Comparison of ENCODE assay signal across 15 cellular contexts in the genomic region with DNA sequence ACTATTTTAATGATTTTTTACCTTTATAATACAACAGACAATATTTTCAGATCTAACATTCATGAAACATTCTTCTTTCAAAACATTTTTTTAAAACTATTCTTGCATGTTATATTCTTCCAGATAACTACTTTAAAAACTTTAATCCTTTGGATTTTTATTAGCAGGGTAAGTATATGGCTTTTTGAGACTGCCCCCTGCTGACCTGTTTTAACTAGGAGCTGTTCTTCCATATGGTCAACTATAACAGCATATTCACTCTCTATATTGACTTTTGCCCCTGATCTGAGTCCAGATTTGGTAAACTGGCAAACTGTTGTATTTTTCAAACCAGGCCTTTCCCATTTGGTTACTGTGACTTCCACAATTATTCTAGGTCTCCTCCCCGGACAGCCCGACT. TPM values are rescaled to one million over a fixed set of nuclear protein-coding genes. Genes with fewer than 3 reads are reported as not detected.
A peak's percentile ranks its signal among the peaks of the same experiment; 100 is the strongest.
DNase-seq lines count a peak whose midpoint lies in the region; ATAC-seq and TF ChIP-seq lines count a peak whose summit lies in the region.
"Had no signal": no experiment of that assay in that cellular context is flagged by ENCODE, and none has a peak within 500 bp of the region (broad histone marks: within the 10 kb centered on the region; RNA-seq: fewer than 3 reads in every experiment).

No MANE protein-coding gene starts in this region.

- no peak overlapping the region for H3K4me3 ChIP-seq in CD4-positive, CD25-positive, alpha-beta regulatory T cell (ENCODE audit: low read depth, low read length)
- H3K4me3 ChIP-seq in brain microvascular endothelial cell (ENCODE audit: low read depth, low read length): no peak overlapping the region
- H3K4me3 ChIP-seq: GM12878, skin epidermis had no signal

- peaks cover 0 to 16% (median 8%) of the 10 kb centered on the region in 4 donors for H3K4me1 Mint-ChIP-seq in CD4-positive, CD25-positive, alpha-beta regulatory T cell
- H3K4me1 Mint-ChIP-seq in HFFc6 (ENCODE audit: low read depth): no peaks in the 10 kb centered on the region

- no peak overlapping the region for H3K27ac ChIP-seq in CD4-positive, CD25-positive, alpha-beta regulatory T cell (ENCODE audit: insufficient read depth, low read length, poor library complexity, severe bottlenecking)
- no peak overlapping the region for H3K27ac ChIP-seq in brain microvascular endothelial cell
- H3K27ac ChIP-seq: skin epidermis had no signal

- TF ChIP-seq CTCF in HFFc6 (IDR thresholded peaks at IDR 0.05) (peak; percentile 73), brain microvascular endothelial cell (IDR thresholded peaks at IDR 0.05; ENCODE audit: low read depth, low read length, missing control alignments) (peak; percentile 42)

- no peaks in the 10 kb centered on the region for H3K27me3 Mint-ChIP-seq in CD4-positive, CD25-positive, alpha-beta regulatory T cell
- H3K27me3 Mint-ChIP-seq in HFFc6 (ENCODE audit: insufficient read depth): no peaks in the 10 kb centered on the region

- H3K4me1 ChIP-seq in CD4-positive, CD25-positive, alpha-beta regulatory T cell (ENCODE audit: control insufficient read depth, insufficient read depth, low read length, poor library complexity, severe bottlenecking): no peaks in the 10 kb centered on the region

- H3K36me3 ChIP-seq in CD4-positive, CD25-positive, alpha-beta regulatory T cell (ENCODE audit: control insufficient read depth, insufficient read depth, low read length): peaks cover 59% of the 10 kb centered on the region
- peaks cover 21% of the 10 kb centered on the region for H3K36me3 ChIP-seq in brain microvascular endothelial cell (replicated peaks)

- peaks cover 72% of the 10 kb centered on the region for H3K36me3 Mint-ChIP-seq in CD4-positive, CD25-positive, alpha-beta regulatory T cell
- H3K36me3 Mint-ChIP-seq in HFFc6 (ENCODE audit: low read depth): peaks cover 13% of the 10 kb centered on the region

- H3K4me3 Mint-ChIP-seq in CD4-positive, CD25-positive, alpha-beta regulatory T cell: no peak overlapping the region
- H3K4me3 Mint-ChIP-seq in HFFc6: no peak overlapping the region
- H3K4me3 Mint-ChIP-seq: natural killer cell had no signal

- no peak for ATAC-seq in CD4-positive, CD25-positive, alpha-beta regulatory T cell (ENCODE audit: low read depth in 2 of 2)
- ATAC-seq in left lobe of liver: no peak
- ATAC-seq: GM12878, natural killer cell had no signal

- no peak for DNase-seq in CD4-positive, CD25-positive, alpha-beta regulatory T cell
- DNase-seq in HFFc6 (no peak), brain microvascular endothelial cell (peak; percentile 8), lung microvascular endothelial cell (ENCODE audit: low read depth in 2 of 2) (peak; percentile 8 to 16), hepatic stellate cell (ENCODE audit: low spot score) (no peak), NCI-H146 (lab: John Stamatoyannopoulos, UW) (no peak), left lobe of liver (ENCODE audit: low spot score) (no peak), MV-4-11 (lab: John Stamatoyannopoulos, UW) (no peak)
- DNase-seq: activated naive CD4-positive, alpha-beta T cell; kidney; natural killer cell; NCI-H1417 treated with DMSO at 0.1 percent for 48 hours; NCI-H510A treated with DMSO at 0.1 percent for 48 hours had no signal

- H3K9me3 Mint-ChIP-seq in CD4-positive, CD25-positive, alpha-beta regulatory T cell: peaks cover 0 to 2% (median 0%) of the 10 kb centered on the region in 7 donors
- no peaks in the 10 kb centered on the region for H3K9me3 Mint-ChIP-seq in HFFc6
- H3K9me3 Mint-ChIP-seq: natural killer cell had no signal

- no peaks in the 10 kb centered on the region for H3K27me3 ChIP-seq in CD4-positive, CD25-positive, alpha-beta regulatory T cell (ENCODE audit: control insufficient read depth, insufficient read depth, low read length)
- H3K27me3 ChIP-seq in brain microvascular endothelial cell (replicated peaks): no peaks in the 10 kb centered on the region

- H3K9me3 ChIP-seq in CD4-positive, CD25-positive, alpha-beta regulatory T cell (ENCODE audit: control insufficient read depth in 2 of 2, low read length in 2 of 2): no peaks in the 10 kb centered on the region

- in situ Hi-C loops in brain microvascular endothelial cell (cut with HindIII; ENCODE audit: low pct_ligation_motif_present, low sequenced_read_pairs): loop anchor here (25.0 kb wide), 1 partner anchor 1244 kb away; a partner anchor contains a TSS

- peak overlapping the region in 2 of 3 donors; percentile 26 to 33 for H3K27ac Mint-ChIP-seq in CD4-positive, CD25-positive, alpha-beta regulatory T cell
- H3K27ac Mint-ChIP-seq in HFFc6: no peak overlapping the region
- H3K27ac Mint-ChIP-seq: natural killer cell had no signal

RNA-seq across cellular contexts. Expression of a gene that starts 16.5 kb away (rescaled TPM):
- 15.4 TPM for total RNA-seq in CD4-positive, CD25-positive, alpha-beta regulatory T cell
- polyA plus RNA-seq in CD4-positive, CD25-positive, alpha-beta regulatory T cell: 10 to 100 TPM; 10.6 to 12.8 (median 11.4) TPM
- 1 to 10 TPM; 4.2 to 6.0 (median 4.6) TPM for total RNA-seq in HFFc6 (2021; fragmentation: NEBNext Ultra II Directional; extraction: Animal tissue kit (Norgen Biotek cat#: 25700))
- total RNA-seq in lung microvascular endothelial cell (5.7 and 8.5 TPM in 2 replicates), left lobe of liver (5.3 TPM)

RNA-seq across cellular contexts. Expression of a gene that starts 39.9 kb away (rescaled TPM):
- 26.1 TPM for total RNA-seq in CD4-positive, CD25-positive, alpha-beta regulatory T cell
- 10 to 100 TPM; 25.1 to 30.6 (median 25.8) TPM for polyA plus RNA-seq in CD4-positive, CD25-positive, alpha-beta regulatory T cell
- total RNA-seq in HFFc6 (2021; fragmentation: NEBNext Ultra II Directional; extraction: Animal tissue kit (Norgen Biotek cat#: 25700)): 10 to 100 TPM; 24.0 to 31.7 (median 26.9) TPM
- total RNA-seq in lung microvascular endothelial cell: 22.2 and 22.4 TPM in 2 replicates
- total RNA-seq in left lobe of liver: 12.7 TPM

Comparison
In these comparisons a context has a peak if more than half of its experiments do, and no peak if none do; other contexts are left out.
1. DNase-seq: peak in brain microvascular endothelial cell (single experiment) and lung microvascular endothelial cell (2 of 2); none in CD4-positive, CD25-positive, alpha-beta regulatory T cell (0 of 3), HFFc6 (single experiment), hepatic stellate cell (single experiment), NCI-H146 (single experiment), left lobe of liver (single experiment) and MV-4-11 (single experiment).